ENCODE assay signal across 1 cellular context in genomic region chr3:120908030-120908802, GRCh38.
TF ChIP-seq lines count a peak whose summit lies in the region.

STXBP5L (plus strand) TSS chr3:120908205; CDS start chr3:120909579, 1,374 bp downstream.

TF ChIP-seq in K562, 482 proteins besides CTCF, POLR2A, EP300 and RAD21 (continued from another document and continues in another):
- TF ChIP-seq PBX2 (CRISPR knock-in tag; IDR thresholded peaks at IDR 0.05; ENCODE audit: low read depth) (no peak), PBX2 (tag; conservative IDR thresholded peaks at IDR 0.05; ENCODE audit: low read depth) (no peak; the same call in 1 of the 2 replicates), TRIM28 (IDR thresholded peaks at IDR 0.05) (no peak), REST (CRISPR knock-in tag; IDR thresholded peaks at IDR 0.05; ENCODE audit: low read depth) (peak; percentile 96), CBFA2T3 (IDR thresholded peaks at IDR 0.05) (no peak), ZNF311 (CRISPR knock-in tag; IDR thresholded peaks at IDR 0.05) (no peak), ELF2 (CRISPR knock-in tag; IDR thresholded peaks at IDR 0.05) (no peak), MIER1 (IDR thresholded peaks at IDR 0.05; ENCODE audit: low read depth) (peak; percentile 89), GABPB2 (CRISPR knock-in tag; conservative IDR thresholded peaks at IDR 0.05) (no peak), FUS (optimal IDR thresholded peaks at IDR 0.05; ENCODE audit: low read depth, low read length) (no peak), SIN3B (IDR thresholded peaks at IDR 0.05; ENCODE audit: low read depth) (no peak), RBM22 (IDR thresholded peaks at IDR 0.05; ENCODE audit: low read depth, low read length, poor library complexity, severe bottlenecking) (no peak), DEAF1 (CRISPR knock-in tag; IDR thresholded peaks at IDR 0.05) (no peak), SIX5 (IDR thresholded peaks at IDR 0.05; ENCODE audit: borderline replicate concordance in 1 of 2, insufficient read depth in 1 of 2, low read depth in 1 of 2, low read length in 2 of 2) (no peak), ATF1 (CRISPR knock-in tag; IDR thresholded peaks at IDR 0.05) (no peak), ATF1 (tag; IDR thresholded peaks at IDR 0.05) (peak; percentile 28; the same call in 1 of the 2 replicates), MNT (conservative IDR thresholded peaks at IDR 0.05) (0 out of 4 replicates have a peak, but pooled peaks of 1 of the 2 experiments have one; percentile 30), EHMT2 (IDR thresholded peaks at IDR 0.05) (peak; percentile 93), CBX1 (IDR thresholded peaks at IDR 0.05; ENCODE audit: low read depth) (no peak), CXXC5 (CRISPR knock-in tag; IDR thresholded peaks at IDR 0.05) (peak; percentile 45; the same call in 1 of the 2 replicates), ZNF239 (CRISPR knock-in tag; IDR thresholded peaks at IDR 0.05) (no peak), ZNF324 (CRISPR knock-in tag; IDR thresholded peaks at IDR 0.05) (no peak), CLOCK (CRISPR knock-in tag; IDR thresholded peaks at IDR 0.05; ENCODE audit: borderline replicate concordance) (no peak), POLR2H (tag; IDR thresholded peaks at IDR 0.05; ENCODE audit: low read depth) (no peak), MCM7 (IDR thresholded peaks at IDR 0.05) (no peak), HDAC1 (IDR thresholded peaks at IDR 0.05) (0 out of 4 replicates have a peak, but pooled peaks of 1 of the 2 experiments have one; percentile 26), ZBTB7A (IDR thresholded peaks at IDR 0.05; ENCODE audit: borderline replicate concordance, control insufficient read depth, low read depth, low read length) (peak; percentile 22; the same call in 1 of the 2 replicates), ZFP1 (CRISPR knock-in tag; IDR thresholded peaks at IDR 0.05) (no peak), CREB1 (IDR thresholded peaks at IDR 0.05) (peak; percentile 38; the same call in 1 of the 2 replicates), CREB1 (CRISPR knock-in tag; IDR thresholded peaks at IDR 0.05) (no peak), TAF15 (IDR thresholded peaks at IDR 0.05; ENCODE audit: low read depth, low read length) (no peak), EGR1 (conservative IDR thresholded peaks at IDR 0.05) (peak; percentile 66), PATZ1 (CRISPR knock-in tag; IDR thresholded peaks at IDR 0.05; ENCODE audit: borderline replicate concordance) (no peak), NR2F6 (CRISPR knock-in tag; IDR thresholded peaks at IDR 0.05) (no peak), GATAD2B (IDR thresholded peaks at IDR 0.05; ENCODE audit: borderline replicate concordance) (no peak), TFAP4 (CRISPR knock-in tag; IDR thresholded peaks at IDR 0.05; ENCODE audit: borderline replicate concordance) (peak; percentile 54; the same call in 1 of the 2 replicates), ZBTB12 (CRISPR knock-in tag; IDR thresholded peaks at IDR 0.05) (no peak), RBM25 (IDR thresholded peaks at IDR 0.05; ENCODE audit: low read depth, low read length, severe bottlenecking) (peak; percentile 64), ZNF408 (CRISPR knock-in tag; IDR thresholded peaks at IDR 0.05; ENCODE audit: low read depth) (no peak), ZNF77 (CRISPR knock-in tag; IDR thresholded peaks at IDR 0.05) (no peak), ZNF639 (CRISPR knock-in tag; conservative IDR thresholded peaks at IDR 0.05 in 1 of 2, IDR thresholded peaks at IDR 0.05 in 1 of 2) (no peak), MECOM (CRISPR knock-in tag; IDR thresholded peaks at IDR 0.05) (no peak), ZNF717 (CRISPR knock-in tag; IDR thresholded peaks at IDR 0.05) (no peak), NR3C1 (CRISPR knock-in tag; IDR thresholded peaks at IDR 0.05) (no peak), MITF (IDR thresholded peaks at IDR 0.05) (no peak)
